In genomic region chr11:119030329-119031047, GRCh38 we compare ENCODE assay signal across 8 cellular contexts. TPM values are rescaled to one million over a fixed set of nuclear protein-coding genes. Genes with fewer than 3 reads are reported as not detected.
DNase-seq lines count a peak whose midpoint lies in the region; ATAC-seq lines count a peak whose summit lies in the region.

Gene SLC37A4, minus strand, starts transcription at chr11:119030877.

- ATAC-seq in GM19372 (IDR thresholded peaks at IDR 0.05; ENCODE audit: low read depth, unreplicated experiment): peak; percentile 92
- ATAC-seq in HG03558 (IDR thresholded peaks at IDR 0.05; ENCODE audit: extremely low read depth, unreplicated experiment): peak; percentile 82
- ATAC-seq in left lobe of liver: peak; percentile 67

- peaks cover 2% of the 10 kb centered on the region for H3K27me3 Mint-ChIP-seq in dendritic cell treated with granulocyte-macrophage colony-stimulating factor and Interleukin-4, amounts not matched to agents 40 ng/mL and 50 ng/mL, for 4 days

- H3K27ac Mint-ChIP-seq in dendritic cell treated with granulocyte-macrophage colony-stimulating factor and Interleukin-4, amounts not matched to agents 40 ng/mL and 50 ng/mL, for 4 days: peak within 1 kb of the TSS; percentile 90

- peaks cover 45% of the 10 kb centered on the region for H3K36me3 Mint-ChIP-seq in dendritic cell treated with granulocyte-macrophage colony-stimulating factor and Interleukin-4, amounts not matched to agents 40 ng/mL and 50 ng/mL, for 4 days (ENCODE audit: low read depth)

- peaks cover 34% of the 10 kb centered on the region for H3K4me1 Mint-ChIP-seq in dendritic cell treated with granulocyte-macrophage colony-stimulating factor and Interleukin-4, amounts not matched to agents 40 ng/mL and 50 ng/mL, for 4 days (ENCODE audit: low read depth)

- intact Hi-C loops in dendritic cell treated with granulocyte-macrophage colony-stimulating factor and Interleukin-4, amounts not matched to agents 40 ng/mL and 50 ng/mL, for 4 days (cut with micrococcal nuclease): loop anchor here (1.0 kb wide), 2 partner anchors 12 to 32 kb away; partner anchors contain the start of genes CENATAC, RPS25 and TRAPPC4

- H3K9me3 Mint-ChIP-seq in dendritic cell treated with granulocyte-macrophage colony-stimulating factor and Interleukin-4, amounts not matched to agents 40 ng/mL and 50 ng/mL, for 4 days: no peaks in the 10 kb centered on the region

- peak; percentile 59 to 97 (median 91) for DNase-seq in C1 segment of cervical spinal cord (lab: John Stamatoyannopoulos, UW)
- DNase-seq in NCI-H748 treated with DMSO at 0.1 percent for 48 hours (lab: John Stamatoyannopoulos, UW): peak; percentile 89
- DNase-seq in activated CD4-positive, alpha-beta T cell treated with anti-CD3 and anti-CD28 coated beads, Interleukin-2, amount 50 U/mL, for 24 hours (ENCODE audit: low read depth in 1 of 2, low spot score in 1 of 2): peak; percentile 91 to 96
- DNase-seq in left lobe of liver (ENCODE audit: low spot score): peak; percentile 100
- peak; percentile 99 for DNase-seq in stimulated activated CD4-positive, alpha-beta T cell treated with anti-CD3 and anti-CD28 coated beads, Interleukin-2, amount 100 ng/mL, for 4 hours (ENCODE audit: low read depth)

- H3K4me3 Mint-ChIP-seq in dendritic cell treated with granulocyte-macrophage colony-stimulating factor and Interleukin-4, amounts not matched to agents 40 ng/mL and 50 ng/mL, for 4 days: peak within 1 kb of the TSS; percentile 86

RNA-seq across cellular contexts. Expression of gene SLC37A4, which starts in this region (rescaled TPM):
- 155 TPM for total RNA-seq in left lobe of liver

Comparison
In these comparisons a context has a peak if more than half of its experiments do, and no peak if none do; other contexts are left out.
1. Peak in every context shown above with its lines: DNase-seq and ATAC-seq.